17 cellular contexts compared by ENCODE assay signal in the genomic region with DNA sequence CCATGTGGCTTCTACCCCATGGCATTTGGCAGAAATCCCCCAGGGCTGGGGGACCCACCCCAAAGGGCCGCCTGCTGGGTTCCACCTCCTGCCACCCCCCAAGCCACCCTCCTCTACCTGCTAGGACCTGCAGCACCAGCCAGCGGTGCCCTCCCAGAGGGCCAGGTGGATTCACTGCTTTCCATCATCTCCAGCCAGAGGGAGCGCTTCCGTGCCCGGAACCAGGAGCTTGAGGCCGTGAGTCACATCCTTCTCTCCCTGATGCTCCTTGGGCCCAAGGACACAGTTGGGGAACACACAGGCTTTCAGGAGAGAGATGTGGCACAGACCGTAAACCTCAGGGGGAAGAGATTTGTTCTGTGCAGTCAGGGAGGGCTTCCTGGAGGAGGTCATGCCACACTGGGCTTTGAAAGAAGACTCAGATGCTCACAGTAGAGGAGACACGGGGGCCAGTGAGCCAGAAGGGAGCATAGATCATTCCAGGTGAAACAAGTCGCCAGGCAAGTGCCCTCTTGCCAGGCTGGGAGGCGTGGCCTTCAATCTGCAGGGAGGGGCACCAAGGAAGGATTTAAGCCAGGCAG. TPM values are rescaled to one million over a fixed set of nuclear protein-coding genes. Genes with fewer than 3 reads are reported as not detected.
DNase-seq lines count a peak whose midpoint lies in the region; ATAC-seq, FAIRE-seq and TF ChIP-seq lines count a peak whose summit lies in the region.
"Had no signal": no experiment of that assay in that cellular context is flagged by ENCODE, and none has a peak within 500 bp of the region (broad histone marks: within the 10 kb centered on the region; RNA-seq: fewer than 3 reads in every experiment).

No MANE protein-coding gene starts in this region.

- H3K4me2 ChIP-seq in HepG2 (ENCODE audit: low read depth, low read length) (no peak overlapping the region), osteoblast (ENCODE audit: insufficient read depth, low read length) (no peak overlapping the region)

- POLR2A ChIA-PET in HepG2 (lab: Yijun Ruan, JAX): no interaction called here

- in situ Hi-C loops in HepG2 (cut with HindIII; ENCODE audit: extremely low pct_ligation_motif_present, low pct_unique_long_range_greater_than_20kb): no loop called here

- BruUV-seq in HepG2 (replicated peaks; lab: Mats Ljungman, UMichigan): no TSS peak

- TF ChIP-seq POLR2A in HepG2 (IDR thresholded peaks at IDR 0.05; ENCODE audit: insufficient read depth in 1 of 2, low read depth in 2 of 2, low read length in 2 of 2) (no peak), right lobe of liver (IDR thresholded peaks at IDR 0.05) (no peak)

- no peak for FAIRE-seq in HepG2 (lab: Jason Lieb, UNC)
- FAIRE-seq: G401.6, GM12891 had no signal

- WGBS in HepG2 (ENCODE audit: low lambda C conversion rate): 94% methylated on average over 9 of the region's 10 CpGs
- no CpG with 5 or more reads among the region's 10 CpGs for WGBS in right lobe of liver (ENCODE audit: insufficient coverage, low coverage, low lambda C conversion rate, missing lambda C conversion rate)

- intact Hi-C loops in HepG2 (cut with micrococcal nuclease; ENCODE audit: unreplicated experiment): no loop called here
- intact Hi-C loops in right lobe of liver (cut with DNase I): no loop called here

- peaks cover 45% of the 10 kb centered on the region for H3K4me1 ChIP-seq in HepG2 (ENCODE audit: insufficient read depth, low read length)
- no peaks in the 10 kb centered on the region for H3K4me1 ChIP-seq in right lobe of liver
- peaks cover 6% of the 10 kb centered on the region for H3K4me1 ChIP-seq in RWPE2 (ENCODE audit: insufficient read depth, poor library complexity, severe bottlenecking)
- peaks cover 15% of the 10 kb centered on the region for H3K4me1 ChIP-seq in osteoblast (ENCODE audit: insufficient read depth, low read length)
- H3K4me1 ChIP-seq: HAP-1 had no signal

- H3K27me3 ChIP-seq in HepG2 (ENCODE audit: control insufficient read depth in 1 of 2, insufficient read depth in 2 of 2, low read length in 2 of 2) (no peaks in the 10 kb centered on the region), right lobe of liver (no peaks in the 10 kb centered on the region), RWPE2 (ENCODE audit: insufficient read depth, poor library complexity, severe bottlenecking) (no peaks in the 10 kb centered on the region), osteoblast (ENCODE audit: insufficient read depth, low read length) (no peaks in the 10 kb centered on the region)

- no peak for TF ChIP-seq RAD21 in HepG2 (CRISPR knock-in tag; IDR thresholded peaks at IDR 0.05)

- ATAC-seq in HepG2 (no peak), right lobe of liver (no peak), RWPE2 (ENCODE audit: low read depth) (no peak), GM19397 (IDR thresholded peaks at IDR 0.05; ENCODE audit: unreplicated experiment) (no peak)

- H2AFZ ChIP-seq in HepG2 (ENCODE audit: low read length): no peak overlapping the region
- no peak overlapping the region for H2AFZ ChIP-seq in osteoblast (ENCODE audit: low read length)

- no peak overlapping the region for H3K27ac ChIP-seq in HepG2 (ENCODE audit: extremely low read length, insufficient read depth, low read length)
- H3K27ac ChIP-seq in right lobe of liver: no peak overlapping the region
- peak overlapping the region; percentile 26 for H3K27ac ChIP-seq in RWPE2 (ENCODE audit: poor library complexity, severe bottlenecking)
- H3K27ac ChIP-seq in osteoblast (ENCODE audit: low read depth, low read length): no peak overlapping the region
- H3K27ac ChIP-seq: HL-60 had no signal

- H3K4me3 ChIP-seq in HepG2 (replicated peaks in 1 of 3; ENCODE audit: insufficient read depth in 1 of 3, low read depth in 2 of 3, low read length in 3 of 3) (no peak overlapping the region), right lobe of liver (no peak overlapping the region), RWPE2 (ENCODE audit: severe bottlenecking) (no peak overlapping the region), epithelial cell of esophagus (ENCODE audit: low read length) (no peak overlapping the region), osteoblast (ENCODE audit: insufficient read depth, low read length) (no peak overlapping the region)
- H3K4me3 ChIP-seq: HAP-1 had no signal

- H4K20me1 ChIP-seq in HepG2 (ENCODE audit: insufficient read depth, low read length) (no peaks in the 10 kb centered on the region), osteoblast (ENCODE audit: insufficient read depth, low read length) (no peaks in the 10 kb centered on the region)

- TF ChIP-seq EP300 in HepG2 (IDR thresholded peaks at IDR 0.05; ENCODE audit: low read depth in 2 of 2, low read length in 2 of 2) (no peak), HepG2 (CRISPR knock-in tag; IDR thresholded peaks at IDR 0.05; ENCODE audit: borderline replicate concordance) (no peak)

- CTCF ChIA-PET in HepG2 (lab: Yijun Ruan, JAX; ENCODE audit: low intra/inter-chr PET ratio, low total read pairs): no interaction called here

- no peak for DNase-seq in HepG2 (ENCODE audit: low spot score)
- DNase-seq in right lobe of liver: no peak
- no peak for DNase-seq in RWPE2 (ENCODE audit: low spot score)
- DNase-seq in epithelial cell of esophagus (ENCODE audit: low read depth): peak; percentile 26
- DNase-seq in osteoblast (ENCODE audit: insufficient read length, low spot score, missing footprints): no peak
- no peak for DNase-seq in midbrain (lab: John Stamatoyannopoulos, UW)
- DNase-seq: C1 segment of cervical spinal cord; Calu3; CD4-positive, alpha-beta T cell; DMS 273 treated with DMSO at 0.1 percent for 48 hours; GOT3; HFFc6 had no signal

- H3K9me3 ChIP-seq in HepG2 (ENCODE audit: low read length): no peaks in the 10 kb centered on the region
- H3K9me3 ChIP-seq in right lobe of liver: no peaks in the 10 kb centered on the region
- H3K9me3 ChIP-seq in RWPE2 (ENCODE audit: severe bottlenecking): no peaks in the 10 kb centered on the region
- H3K9me3 ChIP-seq in osteoblast (ENCODE audit: low read depth, low read length): no peaks in the 10 kb centered on the region
- H3K9me3 ChIP-seq: HAP-1 had no signal

- TF ChIP-seq CTCF in HepG2 (CRISPR knock-in tag; IDR thresholded peaks at IDR 0.05) (no peak), right lobe of liver (IDR thresholded peaks at IDR 0.05) (no peak), RWPE2 (IDR thresholded peaks at IDR 0.05; ENCODE audit: poor library complexity, severe bottlenecking) (no peak), epithelial cell of esophagus (IDR thresholded peaks at IDR 0.05; ENCODE audit: insufficient read depth, low read depth, low read length, missing control alignments) (no peak), osteoblast (IDR thresholded peaks at IDR 0.05; ENCODE audit: extremely low read depth, low read depth, low read length) (no peak)

- H3K79me2 ChIP-seq in HepG2 (ENCODE audit: insufficient read depth, low read length) (no peaks in the 10 kb centered on the region), osteoblast (ENCODE audit: insufficient read depth, low read length) (no peaks in the 10 kb centered on the region)

- H3K36me3 ChIP-seq in HepG2 (replicated peaks in 1 of 2; ENCODE audit: control insufficient read depth in 1 of 2, insufficient read depth in 2 of 2, low read length in 2 of 2): no peaks in the 10 kb centered on the region
- H3K36me3 ChIP-seq in right lobe of liver: no peaks in the 10 kb centered on the region
- no peaks in the 10 kb centered on the region for H3K36me3 ChIP-seq in RWPE2 (ENCODE audit: low read depth)
- no peaks in the 10 kb centered on the region for H3K36me3 ChIP-seq in osteoblast (ENCODE audit: insufficient read depth, low read length)
- H3K36me3 ChIP-seq: HAP-1 had no signal

- no peak overlapping the region for H3K9ac ChIP-seq in HepG2 (ENCODE audit: insufficient read depth, low read depth, low read length)

TF ChIP-seq in HepG2, 621 proteins besides CTCF, POLR2A, EP300 and RAD21 (continues in another document):
- 0 out of 2 replicates have a peak, but pooled peaks have one; percentile 36 for TF ChIP-seq ZMYM3 (CRISPR knock-in tag; IDR thresholded peaks at IDR 0.05)
- TF ChIP-seq ZFP36 (IDR thresholded peaks at IDR 0.05; ENCODE audit: borderline replicate concordance, low read depth, low read length, partially characterized antibody): peak; percentile 72
- no peak for TF ChIP-seq ZNF326 (CRISPR knock-in tag; IDR thresholded peaks at IDR 0.05; ENCODE audit: borderline replicate concordance)
- TF ChIP-seq ZNF431 (CRISPR knock-in tag; IDR thresholded peaks at IDR 0.05; ENCODE audit: borderline replicate concordance, low read depth): no peak
- TF ChIP-seq, protein P1, sequence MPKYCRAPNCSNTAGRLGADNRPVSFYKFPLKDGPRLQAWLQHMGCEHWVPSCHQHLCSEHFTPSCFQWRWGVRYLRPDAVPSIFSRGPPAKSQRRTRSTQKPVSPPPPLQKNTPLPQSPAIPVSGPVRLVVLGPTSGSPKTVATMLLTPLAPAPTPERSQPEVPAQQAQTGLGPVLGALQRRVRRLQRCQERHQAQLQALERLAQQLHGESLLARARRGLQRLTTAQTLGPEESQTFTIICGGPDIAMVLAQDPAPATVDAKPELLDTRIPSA (CRISPR knock-in tag; IDR thresholded peaks at IDR 0.05; ENCODE audit: borderline replicate concordance): no peak

RNA-seq across cellular contexts. Expression of a gene that starts 11.5 kb away (rescaled TPM):
- total RNA-seq in HepG2 (2016; rRNA removed; fragmentation: Illumina TruSeq; extraction: Trizol) (0.14 and 0.46 TPM in 2 replicates), right lobe of liver (1 to 10 TPM; 1.7 to 3.1 (median 2.6) TPM), osteoblast (2.1 and 2.2 TPM in 2 replicates)
- total RNA-seq in HepG2 (2016; cell fraction: cytosol; rRNA removed; fragmentation: Illumina TruSeq; extraction: Trizol; ENCODE audit: low read depth): 0.26 and 0.51 TPM in 2 replicates
- 0.45 and 0.63 TPM in 2 replicates for total RNA-seq in HepG2 (2016; cell fraction: insoluble cytoplasmic fraction; rRNA removed; fragmentation: Illumina TruSeq; extraction: Trizol)
- 0.46 and 0.55 TPM in 2 replicates for total RNA-seq in HepG2 (2016; cell fraction: membrane; rRNA removed; fragmentation: Illumina TruSeq; extraction: Trizol)
- total RNA-seq in HepG2 (2016; cell fraction: nucleus; rRNA removed; fragmentation: Illumina TruSeq; extraction: Trizol): not detected in 2 replicates
- 1.3 and 1.7 TPM in 2 replicates for polyA plus RNA-seq in HepG2 (2011; rRNA removed)
- 1.7 and 2.3 TPM in 2 replicates for polyA plus RNA-seq in HepG2 (2011; cell fraction: cytosol; rRNA removed)
- polyA plus RNA-seq in HepG2 (2011; cell fraction: nucleus; rRNA removed): 4.6 and 5.0 TPM in 2 replicates
- 1.0 and 1.2 TPM in 2 replicates for polyA plus RNA-seq in HepG2 (2012)
- 0.41 and 0.54 TPM in 2 replicates for polyA plus RNA-seq in HepG2 (2016; cell fraction: cytosol; fragmentation: Illumina TruSeq; extraction: Trizol; ENCODE audit: low read depth)
- polyA plus RNA-seq in HepG2 (2016; cell fraction: insoluble cytoplasmic fraction; fragmentation: Illumina TruSeq; extraction: Trizol; ENCODE audit: low read depth): 0.63 and 0.64 TPM in 2 replicates
- polyA plus RNA-seq in HepG2 (2016; cell fraction: membrane; fragmentation: Illumina TruSeq; extraction: Trizol; ENCODE audit: low read depth): 0.58 and 0.90 TPM in 2 replicates
- 0.46 and 1.1 TPM in 2 replicates for polyA plus RNA-seq in HepG2 (2016; cell fraction: nucleus; fragmentation: Illumina TruSeq; extraction: Trizol; ENCODE audit: insufficient read depth, low read depth)
- 1.5 and 3.3 TPM in 2 replicates for polyA minus RNA-seq in HepG2 (2011; rRNA and poly(A)+ RNA removed; ENCODE audit: low replicate concordance)
- 1.3 and 2.5 TPM in 2 replicates for polyA minus RNA-seq in HepG2 (2011; cell fraction: cytosol; rRNA and poly(A)+ RNA removed)
- polyA minus RNA-seq in HepG2 (2011; cell fraction: nucleus; rRNA and poly(A)+ RNA removed): 0.90 and 1.6 TPM in 2 replicates
